In genomic region chr3:40464339-40465110, GRCh38 we compare ENCODE assay signal across 12 cellular contexts. TPM values are rescaled to one million over a fixed set of nuclear protein-coding genes. Genes with fewer than 3 reads are reported as not detected.
DNase-seq lines count a peak whose midpoint lies in the region; ATAC-seq and TF ChIP-seq lines count a peak whose summit lies in the region.
"Had no signal": no experiment of that assay in that cellular context is flagged by ENCODE, and none has a peak within 500 bp of the region (broad histone marks: within the 10 kb centered on the region; RNA-seq: fewer than 3 reads in every experiment).

No MANE protein-coding gene starts in this region.

- H3K27ac Mint-ChIP-seq in activated CD8-positive, alpha-beta memory T cell treated with anti-CD3 and anti-CD28 coated beads, Interleukin-2, amount 10 ng/mL, durations not matched to agents 7 days and 5 days, result peak overlapping the region; percentile 79
- peak overlapping the region; percentile 82 for H3K27ac Mint-ChIP-seq in activated naive CD8-positive, alpha-beta T cell treated with anti-CD3 and anti-CD28 coated beads, Interleukin-2, amount 10 ng/mL, durations not matched to agents 7 days and 5 days
- H3K27ac Mint-ChIP-seq in progenitor cell of endocrine pancreas, result peak overlapping the region; percentile 83

- peaks cover 45% of the 10 kb centered on the region for H3K36me3 ChIP-seq in RWPE2 (ENCODE audit: low read depth)
- H3K36me3 ChIP-seq: uterus had no signal

- peaks cover 51% of the 10 kb centered on the region for H3K36me3 Mint-ChIP-seq in activated CD8-positive, alpha-beta memory T cell treated with anti-CD3 and anti-CD28 coated beads, Interleukin-2, amount 10 ng/mL, durations not matched to agents 7 days and 5 days
- peaks cover 46% of the 10 kb centered on the region for H3K36me3 Mint-ChIP-seq in activated naive CD8-positive, alpha-beta T cell treated with anti-CD3 and anti-CD28 coated beads, Interleukin-2, amount 10 ng/mL, durations not matched to agents 7 days and 5 days
- H3K36me3 Mint-ChIP-seq in progenitor cell of endocrine pancreas (ENCODE audit: insufficient read depth), result peaks cover 28% of the 10 kb centered on the region

- CTCF ChIA-PET in activated CD8-positive, alpha-beta memory T cell treated with anti-CD3 and anti-CD28 coated beads, Interleukin-2, amount 10 ng/mL, durations not matched to agents 7 days and 5 days (lab: Charles Lee), result interaction anchor here (1.1 to 1.2 kb wide), 2 partner anchors 13 to 41 kb away, joined by 3 to 4 read pairs; partner anchors contain the start of genes ZNF619 and ZNF620

- POLR2A ChIA-PET in activated naive CD8-positive, alpha-beta T cell treated with anti-CD3 and anti-CD28 coated beads, Interleukin-2, amount 10 ng/mL, durations not matched to agents 7 days and 5 days (lab: Charles Lee), result interaction anchor here (0.6 to 1.6 kb wide), 10 partner anchors 8 to 1968 kb away, joined by 3 to 9 read pairs (median 4); partner anchors contain the start of genes RPL14 and ZNF619

- no peak for TF ChIP-seq CTCF in RWPE2 (IDR thresholded peaks at IDR 0.05; ENCODE audit: poor library complexity, severe bottlenecking)
- TF ChIP-seq CTCF in progenitor cell of endocrine pancreas (IDR thresholded peaks at IDR 0.05; ENCODE audit: unreplicated experiment), result no peak

- no peak for DNase-seq in activated CD8-positive, alpha-beta memory T cell treated with anti-CD3 and anti-CD28 coated beads, Interleukin-2, amount 10 ng/mL, durations not matched to agents 7 days and 5 days
- no peak for DNase-seq in activated CD8-positive, alpha-beta memory T cell treated with anti-CD3 and anti-CD28 coated beads, Interleukin-2, amount 50 U/mL, for 48 hours
- DNase-seq in RWPE2 (ENCODE audit: low spot score) (no peak), progenitor cell of endocrine pancreas (ENCODE audit: low spot score, unreplicated experiment) (no peak), NCI-H2029 treated with DMSO at 0.1 percent for 48 hours (lab: John Stamatoyannopoulos, UW) (no peak), amniotic stem cell (lab: John Stamatoyannopoulos, UW) (no peak)
- no peak for DNase-seq in activated naive CD8-positive, alpha-beta T cell treated with anti-CD3 and anti-CD28 coated beads, Interleukin-2, amount 10 ng/mL, durations not matched to agents 7 days and 5 days
- DNase-seq: amygdala, dorsolateral prefrontal cortex, Right ventricle myocardium superior, uterus had no signal

- peak; percentile 78 for ATAC-seq in activated CD8-positive, alpha-beta memory T cell treated with anti-CD3 and anti-CD28 coated beads, Interleukin-2, amount 10 ng/mL, durations not matched to agents 7 days and 5 days
- 0 out of 3 replicates have a peak, but pooled peaks have one; percentile 4 for ATAC-seq in RWPE2 (ENCODE audit: low read depth)
- peak; percentile 96 for ATAC-seq in activated naive CD8-positive, alpha-beta T cell treated with anti-CD3 and anti-CD28 coated beads, Interleukin-2, amount 10 ng/mL, durations not matched to agents 7 days and 5 days (ENCODE audit: low read depth)
- no peak for ATAC-seq in GM21367 (IDR thresholded peaks at IDR 0.05; ENCODE audit: unreplicated experiment)

- no peaks in the 10 kb centered on the region for H3K27me3 Mint-ChIP-seq in activated CD8-positive, alpha-beta memory T cell treated with anti-CD3 and anti-CD28 coated beads, Interleukin-2, amount 10 ng/mL, durations not matched to agents 7 days and 5 days
- H3K27me3 Mint-ChIP-seq in activated naive CD8-positive, alpha-beta T cell treated with anti-CD3 and anti-CD28 coated beads, Interleukin-2, amount 10 ng/mL, durations not matched to agents 7 days and 5 days, result no peaks in the 10 kb centered on the region
- H3K27me3 Mint-ChIP-seq in progenitor cell of endocrine pancreas, result no peaks in the 10 kb centered on the region

- H3K9me3 ChIP-seq in RWPE2 (ENCODE audit: severe bottlenecking), result no peaks in the 10 kb centered on the region
- H3K9me3 ChIP-seq: uterus had no signal

- H3K4me1 ChIP-seq in RWPE2 (ENCODE audit: insufficient read depth, poor library complexity, severe bottlenecking), result no peaks in the 10 kb centered on the region

- no peak overlapping the region for H3K4me3 ChIP-seq in RWPE2 (ENCODE audit: severe bottlenecking)
- H3K4me3 ChIP-seq: dorsolateral prefrontal cortex, uterus had no signal

- no peaks in the 10 kb centered on the region for H3K27me3 ChIP-seq in RWPE2 (ENCODE audit: insufficient read depth, poor library complexity, severe bottlenecking)
- H3K27me3 ChIP-seq: dorsolateral prefrontal cortex, uterus had no signal

- H3K27ac ChIP-seq in RWPE2 (ENCODE audit: poor library complexity, severe bottlenecking), result no peak overlapping the region
- H3K27ac ChIP-seq: dorsolateral prefrontal cortex, uterus had no signal

- no peaks in the 10 kb centered on the region for H3K9me3 Mint-ChIP-seq in activated CD8-positive, alpha-beta memory T cell treated with anti-CD3 and anti-CD28 coated beads, Interleukin-2, amount 10 ng/mL, durations not matched to agents 7 days and 5 days (ENCODE audit: low read depth)
- H3K9me3 Mint-ChIP-seq in activated naive CD8-positive, alpha-beta T cell treated with anti-CD3 and anti-CD28 coated beads, Interleukin-2, amount 10 ng/mL, durations not matched to agents 7 days and 5 days, result no peaks in the 10 kb centered on the region
- H3K9me3 Mint-ChIP-seq in progenitor cell of endocrine pancreas (ENCODE audit: low read depth), result no peaks in the 10 kb centered on the region

- peaks cover 45% of the 10 kb centered on the region for H3K4me1 Mint-ChIP-seq in activated CD8-positive, alpha-beta memory T cell treated with anti-CD3 and anti-CD28 coated beads, Interleukin-2, amount 10 ng/mL, durations not matched to agents 7 days and 5 days
- peaks cover 34% of the 10 kb centered on the region for H3K4me1 Mint-ChIP-seq in activated naive CD8-positive, alpha-beta T cell treated with anti-CD3 and anti-CD28 coated beads, Interleukin-2, amount 10 ng/mL, durations not matched to agents 7 days and 5 days
- peaks cover 6% of the 10 kb centered on the region for H3K4me1 Mint-ChIP-seq in progenitor cell of endocrine pancreas (ENCODE audit: low read depth)

- no peak overlapping the region for H3K4me3 Mint-ChIP-seq in activated CD8-positive, alpha-beta memory T cell treated with anti-CD3 and anti-CD28 coated beads, Interleukin-2, amount 10 ng/mL, durations not matched to agents 7 days and 5 days
- H3K4me3 Mint-ChIP-seq in activated naive CD8-positive, alpha-beta T cell treated with anti-CD3 and anti-CD28 coated beads, Interleukin-2, amount 10 ng/mL, durations not matched to agents 7 days and 5 days, result peak overlapping the region; percentile 52
- no peak overlapping the region for H3K4me3 Mint-ChIP-seq in progenitor cell of endocrine pancreas (ENCODE audit: low read depth)

RNA-seq across cellular contexts. Expression of gene RPL14, which starts 7.4 kb away (rescaled TPM):
- 1,000 to 10,000 TPM; 1,755 to 2,066 TPM for total RNA-seq in activated CD8-positive, alpha-beta memory T cell treated with anti-CD3 and anti-CD28 coated beads, Interleukin-2, amount 10 ng/mL, durations not matched to agents 7 days and 5 days
- total RNA-seq in activated naive CD8-positive, alpha-beta T cell treated with anti-CD3 and anti-CD28 coated beads, Interleukin-2, amount 10 ng/mL, durations not matched to agents 7 days and 5 days, result 1,000 to 10,000 TPM; 2,251 to 2,258 TPM
- 1,767 and 1,811 TPM in 2 replicates for total RNA-seq in progenitor cell of endocrine pancreas

RNA-seq across cellular contexts. Expression of gene ZNF619, which starts 12.4 kb away (rescaled TPM):
- total RNA-seq in activated CD8-positive, alpha-beta memory T cell treated with anti-CD3 and anti-CD28 coated beads, Interleukin-2, amount 10 ng/mL, durations not matched to agents 7 days and 5 days, result 10 to 100 TPM; 10.1 to 11.0 TPM
- 10 to 100 TPM; 11.3 to 13.3 TPM for total RNA-seq in activated naive CD8-positive, alpha-beta T cell treated with anti-CD3 and anti-CD28 coated beads, Interleukin-2, amount 10 ng/mL, durations not matched to agents 7 days and 5 days
- total RNA-seq in progenitor cell of endocrine pancreas, result 7.3 and 7.8 TPM in 2 replicates

RNA-seq across cellular contexts. Expression of gene ZNF620, which starts 41.3 kb away (rescaled TPM):
- total RNA-seq in activated CD8-positive, alpha-beta memory T cell treated with anti-CD3 and anti-CD28 coated beads, Interleukin-2, amount 10 ng/mL, durations not matched to agents 7 days and 5 days, result 1 to 10 TPM; 5.7 to 8.3 TPM
- 1 to 10 TPM; 4.5 to 7.2 TPM for total RNA-seq in activated naive CD8-positive, alpha-beta T cell treated with anti-CD3 and anti-CD28 coated beads, Interleukin-2, amount 10 ng/mL, durations not matched to agents 7 days and 5 days
- 23.0 and 26.2 TPM in 2 replicates for total RNA-seq in progenitor cell of endocrine pancreas
